In the genomic region with DNA sequence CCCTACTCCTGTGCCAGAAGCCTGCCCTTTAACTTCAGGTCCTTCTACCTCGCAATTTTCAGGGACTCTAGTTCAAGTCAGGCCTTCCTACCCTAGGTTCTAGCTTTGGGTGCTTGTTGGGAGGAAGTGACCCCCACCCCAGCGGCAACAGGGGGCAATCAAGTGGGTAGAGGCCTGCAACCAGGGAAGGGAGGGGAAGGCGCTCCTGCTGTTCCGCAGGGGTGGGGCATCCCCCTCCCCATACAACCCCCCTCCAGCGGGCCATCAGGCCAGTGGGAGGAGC, we compare ENCODE assay signal across 17 cellular contexts. TPM values are rescaled to one million over a fixed set of nuclear protein-coding genes. Genes with fewer than 3 reads are reported as not detected.
DNase-seq lines count a peak whose midpoint lies in the region; ATAC-seq lines count a peak whose summit lies in the region.
"Had no signal": no experiment of that assay in that cellular context is flagged by ENCODE, and none has a peak within 500 bp of the region (broad histone marks: within the 10 kb centered on the region; RNA-seq: fewer than 3 reads in every experiment).

No MANE protein-coding gene starts in this region.

- WGBS in HUES64: 26% methylated on average over 4 of the region's 5 CpGs

- ATAC-seq in HG03097 (IDR thresholded peaks at IDR 0.05; ENCODE audit: low FRiP score, unreplicated experiment): no peak
- ATAC-seq: CD8-positive, alpha-beta T cell; K562 had no signal

- peaks cover 31% of the 10 kb centered on the region for H4K20me1 ChIP-seq in BLaER1

- no peaks in the 10 kb centered on the region for H3K9me3 Mint-ChIP-seq in activated naive CD4-positive, alpha-beta T cell treated with anti-CD3 and anti-CD28 coated beads for 36 hours
- H3K9me3 Mint-ChIP-seq: CD8-positive, alpha-beta T cell; T-helper 1 cell treated with Interleukin-12 subunit alpha and Interleukin-12 subunit beta and Interleukin-4 antibody, amounts not matched to agents 30 μg/mL and 1 μg/mL, for 36 hours had no signal

- H3K36me3 Mint-ChIP-seq in activated naive CD4-positive, alpha-beta T cell treated with anti-CD3 and anti-CD28 coated beads for 36 hours (ENCODE audit: low read depth): no peaks in the 10 kb centered on the region
- H3K36me3 Mint-ChIP-seq: CD8-positive, alpha-beta T cell had no signal

- H3K27me3 ChIP-seq in BLaER1 (peaks cover 71% of the 10 kb centered on the region), HUES64 (ENCODE audit: insufficient read depth, low read length) (peaks cover 83% of the 10 kb centered on the region), iPS-20b (ENCODE audit: insufficient read depth, low read length) (peaks cover 80% of the 10 kb centered on the region)

- intact Hi-C loops in activated naive CD4-positive, alpha-beta T cell treated with anti-CD3 and anti-CD28 coated beads for 36 hours (cut with micrococcal nuclease): no loop called here

- CTCF ChIA-PET in activated naive CD4-positive, alpha-beta T cell treated with anti-CD3 and anti-CD28 coated beads for 36 hours (lab: Charles Lee): interaction anchor here (0.5 to 14.1 kb wide), 17 partner anchors 9 to 328 kb away, joined by 3 to 153 read pairs (median 6); a partner anchor contains a TSS

- H3K27ac ChIP-seq in BLaER1 (no peak overlapping the region), HUES64 (ENCODE audit: low read depth, low read length) (no peak overlapping the region), iPS-20b (ENCODE audit: low read length) (no peak overlapping the region)

- H3K9ac ChIP-seq in BLaER1: no peak overlapping the region
- H3K9ac ChIP-seq in HUES64 (ENCODE audit: low read depth, low read length): no peak overlapping the region
- H3K9ac ChIP-seq in iPS-20b (ENCODE audit: low read depth, low read length): no peak overlapping the region

- H3K4me3 ChIP-seq in BLaER1: peak overlapping the region; percentile 50
- peak overlapping the region; percentile 35; the same call in 1 of the 2 replicates for H3K4me3 ChIP-seq in HUES64 (ENCODE audit: low read length)
- peak overlapping the region; percentile 47; the same call in 1 of the 2 replicates for H3K4me3 ChIP-seq in iPS-20b (ENCODE audit: low read length)
- H3K4me3 ChIP-seq: K562 had no signal

- peak overlapping the region; percentile 75 for H3K4me2 ChIP-seq in BLaER1

- H3K4me3 Mint-ChIP-seq in activated naive CD4-positive, alpha-beta T cell treated with anti-CD3 and anti-CD28 coated beads for 36 hours: no peak overlapping the region
- H3K4me3 Mint-ChIP-seq: CD8-positive, alpha-beta T cell; T-helper 1 cell treated with Interleukin-12 subunit alpha and Interleukin-12 subunit beta and Interleukin-4 antibody, amounts not matched to agents 30 μg/mL and 1 μg/mL, for 36 hours had no signal

- peaks cover 12% of the 10 kb centered on the region for H3K4me1 Mint-ChIP-seq in activated naive CD4-positive, alpha-beta T cell treated with anti-CD3 and anti-CD28 coated beads for 36 hours (ENCODE audit: low read depth)

- peak; percentile 77 for DNase-seq in DMS79 treated with DMSO at 0.1 percent for 48 hours (lab: John Stamatoyannopoulos, UW)
- DNase-seq in activated naive CD4-positive, alpha-beta T cell treated with anti-CD3 and anti-CD28 coated beads for 36 hours: no peak
- no peak for DNase-seq in activated CD4-positive, alpha-beta T cell treated with anti-CD3 and anti-CD28 coated beads, Interleukin-2, amount 50 U/mL, for 48 hours
- DNase-seq: ACHN; AML-193; CD8-positive, alpha-beta T cell; DND-41; GDM1; NCI-H2029; NCI-H510A treated with DMSO at 0.1 percent for 48 hours; SHP77 had no signal

- peaks cover 47% of the 10 kb centered on the region for H3K27me3 Mint-ChIP-seq in activated naive CD4-positive, alpha-beta T cell treated with anti-CD3 and anti-CD28 coated beads for 36 hours (ENCODE audit: low read depth)

- peaks cover 34% of the 10 kb centered on the region for H3K4me1 ChIP-seq in BLaER1
- H3K4me1 ChIP-seq in HUES64 (ENCODE audit: insufficient read depth, low read length): peaks cover 17% of the 10 kb centered on the region; the same call in 1 of the 2 replicates
- no peaks in the 10 kb centered on the region for H3K4me1 ChIP-seq in iPS-20b (ENCODE audit: insufficient read depth, low read length)

- H3K36me3 ChIP-seq in BLaER1: no peaks in the 10 kb centered on the region
- H3K36me3 ChIP-seq in HUES64 (ENCODE audit: insufficient read depth, low read length): no peaks in the 10 kb centered on the region
- H3K36me3 ChIP-seq in iPS-20b (ENCODE audit: insufficient read depth, low read depth, low read length): no peaks in the 10 kb centered on the region

- no peaks in the 10 kb centered on the region for H3K9me3 ChIP-seq in BLaER1
- no peaks in the 10 kb centered on the region for H3K9me3 ChIP-seq in HUES64 (ENCODE audit: insufficient read depth, low read depth, low read length)
- 0 out of 2 replicates have a peak, but pooled peaks cover 3% of the 10 kb centered on the region for H3K9me3 ChIP-seq in iPS-20b (ENCODE audit: insufficient read depth, low read depth, low read length)

- H3K27ac Mint-ChIP-seq in activated naive CD4-positive, alpha-beta T cell treated with anti-CD3 and anti-CD28 coated beads for 36 hours: no peak overlapping the region
- H3K27ac Mint-ChIP-seq: CD8-positive, alpha-beta T cell; T-helper 1 cell treated with Interleukin-12 subunit alpha and Interleukin-12 subunit beta and Interleukin-4 antibody, amounts not matched to agents 30 μg/mL and 1 μg/mL, for 36 hours had no signal

RNA-seq across cellular contexts. Expression of a gene that starts 0.2 kb away (rescaled TPM):
- polyA plus RNA-seq in HUES64 (2013, experiment 1 of 2): 0.80 TPM
- polyA plus RNA-seq in HUES64 (2013, experiment 2 of 2): 1.3 TPM
- total RNA-seq in activated naive CD4-positive, alpha-beta T cell treated with anti-CD3 and anti-CD28 coated beads for 36 hours: not detected
- total RNA-seq: CD8-positive, alpha-beta T cell had no signal

RNA-seq across cellular contexts. Expression of a gene that starts 28.3 kb away (rescaled TPM):
- 36.7 TPM for polyA plus RNA-seq in HUES64 (2013, experiment 1 of 2)
- 39.3 TPM for polyA plus RNA-seq in HUES64 (2013, experiment 2 of 2)
- 10 to 100 TPM; 67.4 to 68.8 TPM for total RNA-seq in activated naive CD4-positive, alpha-beta T cell treated with anti-CD3 and anti-CD28 coated beads for 36 hours

RNA-seq across cellular contexts. Expression of a gene that starts 29.9 kb away (rescaled TPM):
- 677 TPM for polyA plus RNA-seq in HUES64 (2013, experiment 1 of 2)
- 683 TPM for polyA plus RNA-seq in HUES64 (2013, experiment 2 of 2)
- 100 to 1,000 TPM; 214 to 227 TPM for total RNA-seq in activated naive CD4-positive, alpha-beta T cell treated with anti-CD3 and anti-CD28 coated beads for 36 hours

RNA-seq across cellular contexts. Expression of a gene that starts 42.2 kb away (rescaled TPM):
- 1.1 TPM for polyA plus RNA-seq in HUES64 (2013, experiment 1 of 2)
- polyA plus RNA-seq in HUES64 (2013, experiment 2 of 2): 3.9 TPM
- total RNA-seq in activated naive CD4-positive, alpha-beta T cell treated with anti-CD3 and anti-CD28 coated beads for 36 hours: not detected
- total RNA-seq: CD8-positive, alpha-beta T cell had no signal

RNA-seq across cellular contexts. Expression of a gene that starts 51.9 kb away (rescaled TPM):
- 0.35 TPM for polyA plus RNA-seq in HUES64 (2013, experiment 1 of 2)
- polyA plus RNA-seq in HUES64 (2013, experiment 2 of 2): 0.57 TPM
- not detected for total RNA-seq in activated naive CD4-positive, alpha-beta T cell treated with anti-CD3 and anti-CD28 coated beads for 36 hours
- total RNA-seq: CD8-positive, alpha-beta T cell had no signal
